12 cellular contexts compared by ENCODE assay signal in the genomic region with DNA sequence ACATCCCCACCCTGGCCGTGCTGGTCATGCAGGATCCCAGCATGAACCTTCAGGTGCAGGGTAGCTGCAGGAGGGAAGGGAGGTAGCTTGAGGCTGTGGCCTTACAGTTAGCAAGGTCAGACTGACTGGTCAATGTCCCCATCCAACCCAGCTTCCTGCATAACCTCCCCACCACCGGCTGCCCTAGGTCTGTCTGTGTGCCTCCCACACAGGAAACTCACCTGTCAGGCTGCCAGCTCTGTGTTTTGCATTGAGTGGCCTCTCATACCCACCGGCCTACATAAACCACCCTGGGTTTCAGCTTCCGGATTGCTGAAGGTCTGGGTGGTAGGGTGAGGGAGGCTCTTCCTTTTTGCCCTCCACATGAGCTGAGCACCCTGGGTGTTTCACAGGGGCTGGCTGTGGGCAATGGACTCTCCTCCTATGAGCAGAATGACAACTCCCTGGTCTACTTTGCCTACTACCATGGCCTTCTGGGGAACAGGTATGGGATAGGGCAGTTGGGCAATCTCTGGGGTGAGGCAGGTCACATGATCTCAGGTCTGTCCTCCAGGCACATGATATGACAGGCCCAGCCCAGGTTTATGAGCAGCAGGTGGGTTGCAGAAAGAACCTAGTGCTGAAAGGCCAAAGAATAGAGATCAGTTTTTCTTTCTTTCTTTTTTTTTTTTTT. TPM values are rescaled to one million over a fixed set of nuclear protein-coding genes. Genes with fewer than 3 reads are reported as not detected.
DNase-seq lines count a peak whose midpoint lies in the region; ATAC-seq, FAIRE-seq and TF ChIP-seq lines count a peak whose summit lies in the region.
"Had no signal": no experiment of that assay in that cellular context is flagged by ENCODE, and none has a peak within 500 bp of the region (broad histone marks: within the 10 kb centered on the region; RNA-seq: fewer than 3 reads in every experiment).

No MANE protein-coding gene starts in this region.

- H3K27ac Mint-ChIP-seq in activated CD4-positive, alpha-beta T cell treated with anti-CD3 and anti-CD28 coated beads, Interleukin-2, amount 10 ng/mL, durations not matched to agents 24 days and 14 days = peak overlapping the region; percentile 66
- H3K27ac Mint-ChIP-seq in WTC11 = no peak overlapping the region

- no peaks in the 10 kb centered on the region for H3K27me3 Mint-ChIP-seq in activated CD4-positive, alpha-beta T cell treated with anti-CD3 and anti-CD28 coated beads, Interleukin-2, amount 10 ng/mL, durations not matched to agents 24 days and 14 days
- H3K27me3 Mint-ChIP-seq in WTC11 (ENCODE audit: low read depth) = no peaks in the 10 kb centered on the region; the same call in 1 of the 2 replicates

- CTCF ChIA-PET in WTC11 (lab: Charles Lee) = interaction anchor here (2.5 kb wide), 1 partner anchor 69 kb away, joined by 10 read pairs; no protein-coding TSS in a partner anchor
- CTCF ChIA-PET in OCI-LY7 (lab: Charles Lee; ENCODE audit: unreplicated experiment) = no interaction called here

- H2AFZ ChIP-seq in OCI-LY7 (ENCODE audit: low read length) = no peak overlapping the region

- H3K27ac ChIP-seq in epithelial cell of prostate = no peak overlapping the region
- H3K27ac ChIP-seq in small intestine (ENCODE audit: low read depth in 1 of 2, low read length in 1 of 2) = peak overlapping the region in 1 of 2 donors; percentile 12
- no peak overlapping the region for H3K27ac ChIP-seq in OCI-LY7 (ENCODE audit: low read depth, low read length, poor library complexity, severe bottlenecking)
- H3K27ac ChIP-seq: right lobe of liver had no signal

- 47 to 69% (median 61%) methylated on average over 4 of the region's 4 CpGs for WGBS in small intestine, 3 donors

- TF ChIP-seq CTCF in WTC11 (IDR thresholded peaks at IDR 0.05) = no peak
- no peak for TF ChIP-seq CTCF in OCI-LY7 (conservative IDR thresholded peaks at IDR 0.05; ENCODE audit: low read length)

- H3K9me3 Mint-ChIP-seq in activated CD4-positive, alpha-beta T cell treated with anti-CD3 and anti-CD28 coated beads, Interleukin-2, amount 10 ng/mL, durations not matched to agents 24 days and 14 days = no peaks in the 10 kb centered on the region
- H3K9me3 Mint-ChIP-seq in WTC11 = no peaks in the 10 kb centered on the region

- H3K9me2 ChIP-seq in OCI-LY7 (ENCODE audit: insufficient read depth, low read length) = no peaks in the 10 kb centered on the region

- peaks cover 10% of the 10 kb centered on the region for H3K36me3 Mint-ChIP-seq in activated CD4-positive, alpha-beta T cell treated with anti-CD3 and anti-CD28 coated beads, Interleukin-2, amount 10 ng/mL, durations not matched to agents 24 days and 14 days (ENCODE audit: low read depth)
- peaks cover 15% of the 10 kb centered on the region for H3K36me3 Mint-ChIP-seq in WTC11

- H3K27me3 ChIP-seq in small intestine (ENCODE audit: control insufficient read depth in 2 of 2, insufficient read depth in 2 of 2, low read length in 2 of 2) = no peaks in the 10 kb centered on the region
- H3K27me3 ChIP-seq: right lobe of liver had no signal

- POLR2A ChIA-PET in WTC11 (lab: Charles Lee) (interaction anchor here (0.6 to 1.2 kb wide), 3 partner anchors 12 to 497 kb away, joined by 3 to 5 read pairs (median 4); a partner anchor contains a TSS), OCI-LY7 (lab: Charles Lee) (interaction anchor here (1.0 to 1.1 kb wide), 2 partner anchors 12 to 93 kb away, joined by 3 to 4 read pairs; no protein-coding TSS in a partner anchor)

- H3K79me2 ChIP-seq in OCI-LY7 (ENCODE audit: insufficient read depth, low read depth, low read length) = no peaks in the 10 kb centered on the region

- H3K4me3 Mint-ChIP-seq in activated CD4-positive, alpha-beta T cell treated with anti-CD3 and anti-CD28 coated beads, Interleukin-2, amount 10 ng/mL, durations not matched to agents 24 days and 14 days = peak overlapping the region; percentile 95
- peak overlapping the region; percentile 87 for H3K4me3 Mint-ChIP-seq in WTC11

- no peaks in the 10 kb centered on the region for H4K20me1 ChIP-seq in OCI-LY7 (ENCODE audit: insufficient read depth, low read length)

- H3K4me2 ChIP-seq in OCI-LY7 (ENCODE audit: low read length) = no peak overlapping the region

- FAIRE-seq in small intestine (lab: Jason Lieb, UNC) = no peak
- FAIRE-seq: keratinocyte had no signal

- H3K36me3 ChIP-seq in small intestine (ENCODE audit: control insufficient read depth in 2 of 2, insufficient read depth in 2 of 2, low read length in 2 of 2) = peaks cover 5 to 11% of the 10 kb centered on the region in 2 donors
- H3K36me3 ChIP-seq in OCI-LY7 (ENCODE audit: insufficient read depth, low read length) = peaks cover 4% of the 10 kb centered on the region

- no peaks in the 10 kb centered on the region for H3K9me3 ChIP-seq in small intestine (ENCODE audit: control insufficient read depth, low read depth)
- H3K9me3 ChIP-seq in OCI-LY7 (ENCODE audit: low read length) = no peaks in the 10 kb centered on the region
- H3K9me3 ChIP-seq: right lobe of liver had no signal

- ATAC-seq in WTC11 = no peak

- DNase-seq in activated CD4-positive, alpha-beta T cell treated with anti-CD3 and anti-CD28 coated beads, Interleukin-2, amount 10 ng/mL, durations not matched to agents 24 days and 14 days = peak; percentile 56
- no peak for DNase-seq in activated CD4-positive, alpha-beta T cell treated with anti-CD3 and anti-CD28 coated beads, Interleukin-2, amount 50 U/mL, for 4 hours
- DNase-seq in WTC11 (ENCODE audit: low spot score) = no peak
- peak; percentile 18 for DNase-seq in epithelial cell of prostate (ENCODE audit: low read depth, low spot score)
- peak; percentile 76 for DNase-seq in small intestine
- no peak for DNase-seq in NCI-H1105 (lab: John Stamatoyannopoulos, UW)
- DNase-seq in OCI-LY7 (ENCODE audit: low spot score) = no peak
- DNase-seq in DMS53 treated with DMSO at 0.1 percent for 48 hours (lab: John Stamatoyannopoulos, UW; ENCODE audit: unreplicated experiment) = no peak
- DNase-seq: NCI-H187, SHP77 had no signal

- H3K4me1 Mint-ChIP-seq in activated CD4-positive, alpha-beta T cell treated with anti-CD3 and anti-CD28 coated beads, Interleukin-2, amount 10 ng/mL, durations not matched to agents 24 days and 14 days = peaks cover 17% of the 10 kb centered on the region
- peaks cover 12% of the 10 kb centered on the region for H3K4me1 Mint-ChIP-seq in WTC11

- intact Hi-C loops in activated CD4-positive, alpha-beta T cell treated with anti-CD3 and anti-CD28 coated beads, Interleukin-2, amount 10 ng/mL, durations not matched to agents 24 days and 14 days (cut with micrococcal nuclease) = no loop called here
- intact Hi-C loops in OCI-LY7 (cut with micrococcal nuclease; ENCODE audit: unreplicated experiment) = no loop called here

- H3K4me3 ChIP-seq in small intestine (ENCODE audit: low read depth in 1 of 2, low read length in 2 of 2) (no peak overlapping the region), OCI-LY7 (ENCODE audit: low read depth, low read length, poor library complexity, severe bottlenecking) (no peak overlapping the region)

- BruUV-seq in OCI-LY7 (replicated peaks; lab: Mats Ljungman, UMichigan) = no TSS peak

- peaks cover 0 to 6% of the 10 kb centered on the region in 2 donors for H3K4me1 ChIP-seq in small intestine (ENCODE audit: control insufficient read depth in 2 of 2, insufficient read depth in 1 of 2, low read depth in 1 of 2, low read length in 1 of 2)
- H3K4me1 ChIP-seq in OCI-LY7 (ENCODE audit: insufficient read depth, low read length, poor library complexity, severe bottlenecking) = peaks cover 15% of the 10 kb centered on the region

TF ChIP-seq in WTC11, 78 proteins besides CTCF, POLR2A, EP300 and RAD21 (continues in another document):
- TF ChIP-seq, protein P1, sequence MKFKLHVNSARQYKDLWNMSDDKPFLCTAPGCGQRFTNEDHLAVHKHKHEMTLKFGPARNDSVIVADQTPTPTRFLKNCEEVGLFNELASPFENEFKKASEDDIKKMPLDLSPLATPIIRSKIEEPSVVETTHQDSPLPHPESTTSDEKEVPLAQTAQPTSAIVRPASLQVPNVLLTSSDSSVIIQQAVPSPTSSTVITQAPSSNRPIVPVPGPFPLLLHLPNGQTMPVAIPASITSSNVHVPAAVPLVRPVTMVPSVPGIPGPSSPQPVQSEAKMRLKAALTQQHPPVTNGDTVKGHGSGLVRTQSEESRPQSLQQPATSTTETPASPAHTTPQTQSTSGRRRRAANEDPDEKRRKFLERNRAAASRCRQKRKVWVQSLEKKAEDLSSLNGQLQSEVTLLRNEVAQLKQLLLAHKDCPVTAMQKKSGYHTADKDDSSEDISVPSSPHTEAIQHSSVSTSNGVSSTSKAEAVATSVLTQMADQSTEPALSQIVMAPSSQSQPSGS (CRISPR knock-in tag; IDR thresholded peaks at IDR 0.05; ENCODE audit: borderline replicate concordance, low read depth) = no peak

RNA-seq across cellular contexts. Expression of a gene that starts 1.8 kb away (rescaled TPM):
- total RNA-seq in activated CD4-positive, alpha-beta T cell treated with anti-CD3 and anti-CD28 coated beads, Interleukin-2, amount 10 ng/mL, durations not matched to agents 24 days and 14 days = 48.7 and 50.8 TPM in 2 replicates
- total RNA-seq in WTC11 (2021) (44.2 to 48.3 TPM (median 47.2 TPM) in 3 replicates), OCI-LY7 (2022) (36.4 and 36.7 TPM in 2 replicates)
- polyA plus RNA-seq in small intestine = 100 to 1,000 TPM in 2 of 3 donors, 10 to 100 TPM in 1; 78.9 to 116 (median 114) TPM
- 27.1 and 33.1 TPM in 2 replicates for total RNA-seq in OCI-LY7 (2014; rRNA removed; shearing (Covaris generic))

RNA-seq across cellular contexts. Expression of a gene that starts 2.0 kb away (rescaled TPM):
- total RNA-seq in activated CD4-positive, alpha-beta T cell treated with anti-CD3 and anti-CD28 coated beads, Interleukin-2, amount 10 ng/mL, durations not matched to agents 24 days and 14 days = 2.0 and 2.4 TPM in 2 replicates
- total RNA-seq in WTC11 (2021) (6.1 to 8.3 TPM (median 6.6 TPM) in 3 replicates), OCI-LY7 (2022) (6.2 and 9.9 TPM in 2 replicates)
- 1 to 10 TPM; 2.9 to 4.2 (median 3.8) TPM for polyA plus RNA-seq in small intestine
- total RNA-seq in OCI-LY7 (2014; rRNA removed; shearing (Covaris generic)) = 6.0 and 10.7 TPM in 2 replicates

RNA-seq across cellular contexts. Expression of a gene that starts 5.5 kb away (rescaled TPM):
- total RNA-seq in activated CD4-positive, alpha-beta T cell treated with anti-CD3 and anti-CD28 coated beads, Interleukin-2, amount 10 ng/mL, durations not matched to agents 24 days and 14 days = 0.47 and 1.8 TPM in 2 replicates
- 3.3 to 4.5 TPM (median 3.7 TPM) in 3 replicates for total RNA-seq in WTC11 (2021)
- 1 to 10 TPM in 1 of 3 donors, not detected in 2; 1.8 TPM for polyA plus RNA-seq in small intestine
- total RNA-seq in OCI-LY7 (2014; rRNA removed; shearing (Covaris generic)) = 5.8 and 6.1 TPM in 2 replicates
- 5.8 and 5.9 TPM in 2 replicates for total RNA-seq in OCI-LY7 (2022)
- polyA plus RNA-seq: keratinocyte had no signal

RNA-seq across cellular contexts. Expression of a gene that starts 11.9 kb away (rescaled TPM):
- 9.4 and 10.4 TPM in 2 replicates for total RNA-seq in activated CD4-positive, alpha-beta T cell treated with anti-CD3 and anti-CD28 coated beads, Interleukin-2, amount 10 ng/mL, durations not matched to agents 24 days and 14 days
- total RNA-seq in WTC11 (2021) (15.2 to 17.4 TPM (median 17.0 TPM) in 3 replicates), OCI-LY7 (2022) (12.7 and 13.9 TPM in 2 replicates)
- 1 to 10 TPM; 2.5 to 4.6 (median 2.7) TPM for polyA plus RNA-seq in small intestine
- 10.9 and 19.2 TPM in 2 replicates for total RNA-seq in OCI-LY7 (2014; rRNA removed; shearing (Covaris generic))

RNA-seq across cellular contexts. Expression of a gene that starts 19.0 kb away (rescaled TPM):
- total RNA-seq in activated CD4-positive, alpha-beta T cell treated with anti-CD3 and anti-CD28 coated beads, Interleukin-2, amount 10 ng/mL, durations not matched to agents 24 days and 14 days = 3.2 and 4.0 TPM in 2 replicates
- total RNA-seq in WTC11 (2021) (109 to 135 TPM (median 133 TPM) in 3 replicates), OCI-LY7 (2022) (12.7 and 15.8 TPM in 2 replicates)
- polyA plus RNA-seq in small intestine = 10 to 100 TPM in 2 of 3 donors, 1 to 10 TPM in 1; 2.0 to 67.4 (median 16.5) TPM
- 14.3 and 17.1 TPM in 2 replicates for total RNA-seq in OCI-LY7 (2014; rRNA removed; shearing (Covaris generic))

Comparison
In these comparisons a context has a peak if more than half of its experiments do, and no peak if none do; other contexts are left out.
1. DNase-seq: peak in activated CD4-positive, alpha-beta T cell treated with anti-CD3 and anti-CD28 coated beads, Interleukin-2, amount 10 ng/mL, durations not matched to agents 24 days and 14 days (single experiment), epithelial cell of prostate (single experiment) and small intestine (single experiment); none in activated CD4-positive, alpha-beta T cell treated with anti-CD3 and anti-CD28 coated beads, Interleukin-2, amount 50 U/mL, for 4 hours (0 of 2), WTC11 (single experiment), NCI-H1105 (single experiment), OCI-LY7 (single experiment) and DMS53 treated with DMSO at 0.1 percent for 48 hours (single experiment).